In the genomic region with DNA sequence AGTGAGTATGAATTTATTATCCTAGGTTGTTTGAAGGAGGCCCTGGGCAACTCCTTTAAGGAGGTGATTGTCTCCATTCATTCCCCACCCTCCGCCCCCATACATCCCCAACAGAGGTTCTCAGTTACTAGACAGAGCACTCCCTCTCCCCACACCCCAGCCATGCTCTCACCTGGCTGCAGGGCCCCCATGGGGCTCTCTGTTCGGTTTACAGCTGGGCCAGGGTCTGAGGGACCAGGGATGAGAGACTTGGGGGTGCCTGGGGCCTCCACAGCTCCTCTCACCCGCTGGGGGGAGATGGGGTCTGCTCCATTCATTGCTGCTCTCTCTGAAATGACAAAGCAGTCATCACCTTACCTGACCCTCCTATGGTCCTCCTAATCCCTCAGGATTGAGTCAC, we compare ENCODE assay signal across 24 cellular contexts.
"Had no signal": no experiment of that assay in that cellular context is flagged by ENCODE, and none has a peak within 500 bp of the region (broad histone marks: within the 10 kb centered on the region; RNA-seq: fewer than 3 reads in every experiment).

No MANE protein-coding gene starts in this region.

- H3K27me3 Mint-ChIP-seq: activated B cell treated with CpG ODN at 0.5 μM for 24 hours; activated CD8-positive, alpha-beta memory T cell treated with anti-CD3 and anti-CD28 coated beads, Interleukin-2, amount 10 ng/mL, durations not matched to agents 7 days and 5 days; activated naive CD4-positive, alpha-beta T cell treated with anti-CD3 and anti-CD28 coated beads, Interleukin-2, amount 10 ng/mL, durations not matched to agents 7 days and 5 days; activated naive CD8-positive, alpha-beta T cell treated with anti-CD3 and anti-CD28 coated beads, Interleukin-2, amount 10 ng/mL, durations not matched to agents 7 days and 5 days; stimulated activated memory B cell treated with anti-CD40 and anti-IgM and Interleukin-4, amounts not matched to agents 10 μg/mL and 1 μg/mL and 100 μg/mL, for 72 hours; stimulated activated naive CD8-positive, alpha-beta T cell treated with anti-CD3 and anti-CD28 coated beads, Interleukin-15, amount 100 ng/mL, for 72 hours; type B pancreatic cell had no signal

- H3K27ac ChIP-seq: brain microvascular endothelial cell, foreskin keratinocyte, heart right ventricle, uterus had no signal

- H3K27ac Mint-ChIP-seq: activated B cell treated with CpG ODN at 0.5 μM for 24 hours; activated CD8-positive, alpha-beta memory T cell treated with anti-CD3 and anti-CD28 coated beads, Interleukin-2, amount 10 ng/mL, durations not matched to agents 7 days and 5 days; activated CD8-positive, alpha-beta T cell treated with anti-CD3 and anti-CD28 coated beads, Interleukin-2, amount 10 ng/mL, durations not matched to agents 7 days and 5 days; activated naive CD4-positive, alpha-beta T cell treated with anti-CD3 and anti-CD28 coated beads, Interleukin-2, amount 10 ng/mL, durations not matched to agents 7 days and 5 days; activated naive CD8-positive, alpha-beta T cell treated with anti-CD3 and anti-CD28 coated beads, Interleukin-2, amount 10 ng/mL, durations not matched to agents 7 days and 5 days; natural killer cell; stimulated activated memory B cell treated with anti-CD40 and anti-IgM and Interleukin-4, amounts not matched to agents 10 μg/mL and 1 μg/mL and 100 μg/mL, for 72 hours; stimulated activated naive CD8-positive, alpha-beta T cell treated with anti-CD3 and anti-CD28 coated beads, Interleukin-15, amount 100 ng/mL, for 72 hours; type B pancreatic cell had no signal

- H3K9me3 Mint-ChIP-seq: activated B cell treated with CpG ODN at 0.5 μM for 24 hours; activated naive CD4-positive, alpha-beta T cell treated with anti-CD3 and anti-CD28 coated beads, Interleukin-2, amount 10 ng/mL, durations not matched to agents 7 days and 5 days; activated naive CD8-positive, alpha-beta T cell treated with anti-CD3 and anti-CD28 coated beads, Interleukin-2, amount 10 ng/mL, durations not matched to agents 7 days and 5 days; natural killer cell; stimulated activated memory B cell treated with anti-CD40 and anti-IgM and Interleukin-4, amounts not matched to agents 10 μg/mL and 1 μg/mL and 100 μg/mL, for 72 hours; stimulated activated naive CD8-positive, alpha-beta T cell treated with anti-CD3 and anti-CD28 coated beads, Interleukin-15, amount 100 ng/mL, for 72 hours; type B pancreatic cell had no signal

- ATAC-seq: activated CD8-positive, alpha-beta memory T cell treated with anti-CD3 and anti-CD28 coated beads, Interleukin-2, amount 10 ng/mL, durations not matched to agents 7 days and 5 days; activated CD8-positive, alpha-beta T cell treated with anti-CD3 and anti-CD28 coated beads, Interleukin-2, amount 10 ng/mL, durations not matched to agents 7 days and 5 days; esophagus mucosa; foreskin keratinocyte; heart right ventricle; natural killer cell; stimulated activated memory B cell treated with anti-CD40 and anti-IgM and Interleukin-4, amounts not matched to agents 10 μg/mL and 1 μg/mL and 100 μg/mL, for 72 hours; stimulated activated naive CD8-positive, alpha-beta T cell treated with anti-CD3 and anti-CD28 coated beads, Interleukin-15, amount 100 ng/mL, for 72 hours had no signal

- H3K4me3 Mint-ChIP-seq: activated B cell treated with CpG ODN at 0.5 μM for 24 hours; activated CD8-positive, alpha-beta memory T cell treated with anti-CD3 and anti-CD28 coated beads, Interleukin-2, amount 10 ng/mL, durations not matched to agents 7 days and 5 days; activated CD8-positive, alpha-beta T cell treated with anti-CD3 and anti-CD28 coated beads, Interleukin-2, amount 10 ng/mL, durations not matched to agents 7 days and 5 days; activated naive CD4-positive, alpha-beta T cell treated with anti-CD3 and anti-CD28 coated beads, Interleukin-2, amount 10 ng/mL, durations not matched to agents 7 days and 5 days; activated naive CD8-positive, alpha-beta T cell treated with anti-CD3 and anti-CD28 coated beads, Interleukin-2, amount 10 ng/mL, durations not matched to agents 7 days and 5 days; stimulated activated memory B cell treated with anti-CD40 and anti-IgM and Interleukin-4, amounts not matched to agents 10 μg/mL and 1 μg/mL and 100 μg/mL, for 72 hours; stimulated activated naive CD8-positive, alpha-beta T cell treated with anti-CD3 and anti-CD28 coated beads, Interleukin-15, amount 100 ng/mL, for 72 hours had no signal

- H3K9me3 ChIP-seq: heart right ventricle, sigmoid colon, uterus had no signal

- DNase-seq: activated B cell treated with CpG ODN at 0.5 μM for 24 hours; activated CD8-positive, alpha-beta memory T cell treated with anti-CD3 and anti-CD28 coated beads, Interleukin-2, amount 10 ng/mL, durations not matched to agents 7 days and 5 days; activated CD8-positive, alpha-beta T cell treated with anti-CD3 and anti-CD28 coated beads, Interleukin-2, amount 10 ng/mL, durations not matched to agents 7 days and 5 days; activated gamma-delta T cell; activated naive CD4-positive, alpha-beta T cell treated with anti-CD3 and anti-CD28 coated beads, Interleukin-2, amount 10 ng/mL, durations not matched to agents 7 days and 5 days; activated naive CD8-positive, alpha-beta T cell treated with anti-CD3 and anti-CD28 coated beads, Interleukin-2, amount 10 ng/mL, durations not matched to agents 7 days and 5 days; activated T-cell treated with anti-CD3 and anti-CD28 coated beads, Interleukin-2, amount 50 U/mL, for 48 hours; brain microvascular endothelial cell; caudate nucleus; foreskin keratinocyte; heart right ventricle; natural killer cell; retina; sigmoid colon; small intestine; stimulated activated CD4-positive, alpha-beta T cell treated with anti-CD3 and anti-CD28 coated beads, Interleukin-1b, Interleukin-23, amount 100 ng/mL, for 48 hours; stimulated activated CD4-positive, alpha-beta T cell treated with anti-CD3 and anti-CD28 coated beads, Interleukin-4, amount 100 ng/mL, for 4 hours; stimulated activated CD8-positive, alpha-beta memory T cell treated with anti-CD3 and anti-CD28 coated beads, Interleukin-4, amount 100 ng/mL, for 48 hours; stimulated activated naive CD8-positive, alpha-beta T cell treated with anti-CD3 and anti-CD28 coated beads, Interleukin-15, amount 100 ng/mL, for 72 hours; T1000; uterus had no signal

- H3K36me3 ChIP-seq: uterus had no signal

- H3K4me1 ChIP-seq: foreskin keratinocyte had no signal

- H3K36me3 Mint-ChIP-seq: activated CD8-positive, alpha-beta memory T cell treated with anti-CD3 and anti-CD28 coated beads, Interleukin-2, amount 10 ng/mL, durations not matched to agents 7 days and 5 days; activated naive CD4-positive, alpha-beta T cell treated with anti-CD3 and anti-CD28 coated beads, Interleukin-2, amount 10 ng/mL, durations not matched to agents 7 days and 5 days; activated naive CD8-positive, alpha-beta T cell treated with anti-CD3 and anti-CD28 coated beads, Interleukin-2, amount 10 ng/mL, durations not matched to agents 7 days and 5 days; natural killer cell; type B pancreatic cell had no signal

- H3K27me3 ChIP-seq: brain microvascular endothelial cell, foreskin keratinocyte, sigmoid colon, uterus had no signal
